In genomic region chr7:18535811-18536413, GRCh38 we compare ENCODE assay signal across 2 cellular contexts.
TF ChIP-seq lines count a peak whose summit lies in the region.

No MANE protein-coding gene starts in this region.

TF ChIP-seq in GM23338, 12 proteins besides CTCF, POLR2A, EP300 and RAD21:
- TF ChIP-seq NANOG (IDR thresholded peaks at IDR 0.05; ENCODE audit: borderline replicate concordance) (no peak), POLR2AphosphoS5 (IDR thresholded peaks at IDR 0.05; ENCODE audit: low read depth) (no peak), EZH2 (IDR thresholded peaks at IDR 0.05; ENCODE audit: low read depth, unreplicated experiment) (no peak), REST (IDR thresholded peaks at IDR 0.05; ENCODE audit: unreplicated experiment) (no peak), ZNF462 (CRISPR knock-in tag; IDR thresholded peaks at IDR 0.05) (no peak; the same call in 1 of the 2 replicates), ETS1 (IDR thresholded peaks at IDR 0.05) (no peak), CREB1 (CRISPR knock-in tag; IDR thresholded peaks at IDR 0.05; ENCODE audit: low read depth) (no peak), STAT1 (IDR thresholded peaks at IDR 0.05; ENCODE audit: unreplicated experiment) (no peak), ZNF114 (CRISPR knock-in tag; IDR thresholded peaks at IDR 0.05) (no peak), JUNB (IDR thresholded peaks at IDR 0.05; ENCODE audit: unreplicated experiment) (no peak), ZNF331 (CRISPR knock-in tag; IDR thresholded peaks at IDR 0.05; ENCODE audit: low read depth) (no peak), EZH2phosphoT487 (IDR thresholded peaks at IDR 0.05; ENCODE audit: unreplicated experiment) (no peak)

TF ChIP-seq in SK-N-SH, 30 proteins besides CTCF, POLR2A, EP300 and RAD21:
- no peak for TF ChIP-seq YY1 (IDR thresholded peaks at IDR 0.05; ENCODE audit: low read depth)
- TF ChIP-seq SIN3A (IDR thresholded peaks at IDR 0.05; ENCODE audit: borderline replicate concordance, low read depth, low read length) = no peak
- TF ChIP-seq MAX (IDR thresholded peaks at IDR 0.05; ENCODE audit: low read depth) = no peak
- no peak for TF ChIP-seq ELF1 (IDR thresholded peaks at IDR 0.05)
- TF ChIP-seq NRF1 (IDR thresholded peaks at IDR 0.05; ENCODE audit: low read depth, low read length) = no peak
- TF ChIP-seq TAF1 (IDR thresholded peaks at IDR 0.05; ENCODE audit: borderline replicate concordance, low read depth, low read length) = no peak
- TF ChIP-seq RFX5 (IDR thresholded peaks at IDR 0.05; ENCODE audit: low read length) = no peak
- no peak for TF ChIP-seq GATA2 (CRISPR knock-in tag; IDR thresholded peaks at IDR 0.05)
